In the genomic region with DNA sequence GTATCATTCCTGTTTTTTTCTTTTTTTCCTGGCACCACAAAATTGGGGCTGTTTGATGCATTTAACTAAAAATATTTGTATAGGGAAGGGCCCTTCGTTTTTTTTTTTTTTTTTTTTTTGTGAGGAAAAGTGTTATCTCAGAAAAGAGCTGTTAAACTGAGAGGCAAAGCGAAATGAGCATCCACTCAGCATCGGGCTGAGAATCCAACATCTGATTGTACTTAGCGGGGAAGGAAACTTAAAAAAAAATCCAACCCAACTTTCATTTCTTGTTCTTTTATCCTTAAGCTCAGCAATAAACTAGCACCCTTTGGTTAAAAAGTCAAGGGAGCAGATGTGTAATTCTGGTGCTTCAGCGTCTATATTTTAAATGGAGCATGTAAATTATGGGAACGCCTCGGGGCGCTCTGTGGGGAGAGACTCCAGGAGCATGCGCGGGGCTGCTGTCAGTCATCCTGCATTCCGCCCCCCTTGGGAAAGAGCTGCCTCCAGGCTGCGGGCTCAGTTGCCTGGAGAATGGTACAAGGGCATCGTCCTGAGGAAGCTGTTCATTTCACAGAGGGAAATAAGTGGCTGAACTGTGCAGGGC, we compare ENCODE assay signal across 10 cellular contexts. TPM values are rescaled to one million over a fixed set of nuclear protein-coding genes. Genes with fewer than 3 reads are reported as not detected.
DNase-seq lines count a peak whose midpoint lies in the region; ATAC-seq and TF ChIP-seq lines count a peak whose summit lies in the region.
"Had no signal": no experiment of that assay in that cellular context is flagged by ENCODE, and none has a peak within 500 bp of the region (broad histone marks: within the 10 kb centered on the region; RNA-seq: fewer than 3 reads in every experiment).

No MANE protein-coding gene starts in this region.

- POLR2A ChIA-PET in A673 (lab: Charles Lee; ENCODE audit: low non-redundant PET) = no interaction called here

- 21 to 22% methylated on average over 8 to 9 of the region's 13 CpGs for WGBS in mesodermal cell (ENCODE audit: insufficient coverage in 2 of 2), 2 experiments

- peaks cover 12% of the 10 kb centered on the region for H3K27me3 ChIP-seq in A673 (replicated peaks; ENCODE audit: insufficient read depth, low read depth, low read length, poor library complexity)
- peaks cover 5% of the 10 kb centered on the region; the same call in 1 of the 2 replicates for H3K27me3 ChIP-seq in MG63

- H3K36me3 ChIP-seq in A673 (ENCODE audit: insufficient read depth, low read length, poor library complexity, severe bottlenecking) (no peaks in the 10 kb centered on the region), MG63 (no peaks in the 10 kb centered on the region), mesodermal cell (ENCODE audit: control insufficient read depth, insufficient read depth, low read length) (no peaks in the 10 kb centered on the region)
- H3K36me3 ChIP-seq: neutrophil had no signal

- no peak for ATAC-seq in HG03108 (IDR thresholded peaks at IDR 0.05; ENCODE audit: unreplicated experiment)
- ATAC-seq in HG03025 (IDR thresholded peaks at IDR 0.05; ENCODE audit: low FRiP score, unreplicated experiment) = no peak
- no peak for ATAC-seq in HG03520 (IDR thresholded peaks at IDR 0.05; ENCODE audit: unreplicated experiment)
- ATAC-seq: CD8-positive, alpha-beta T cell had no signal

- H3K4me1 ChIP-seq in A673 (ENCODE audit: insufficient read depth, low read length, poor library complexity, severe bottlenecking) (no peaks in the 10 kb centered on the region), mesodermal cell (ENCODE audit: control insufficient read depth, insufficient read depth, low read length, poor library complexity, severe bottlenecking) (no peaks in the 10 kb centered on the region)

- DNase-seq in A673 (ENCODE audit: low spot score) = peak; percentile 57
- DNase-seq in MG63 = peak; percentile 61
- DNase-seq in cerebellar cortex (ENCODE audit: low spot score) = peak; percentile 1
- no peak for DNase-seq in SKM-1 treated with dmso at 0.1 percent for 144 hours (lab: John Stamatoyannopoulos, UW; ENCODE audit: unreplicated experiment)
- DNase-seq: CD8-positive, alpha-beta T cell had no signal

- H3K4me3 ChIP-seq in A673 (ENCODE audit: low read depth, low read length, poor library complexity, severe bottlenecking) (no peak overlapping the region), MG63 (peak overlapping the region; percentile 42), mesodermal cell (ENCODE audit: extremely low read depth, insufficient read depth, low read length, poor library complexity, severe bottlenecking) (peak overlapping the region; percentile 3)

- intact Hi-C loops in A673 (cut with micrococcal nuclease; ENCODE audit: unreplicated experiment) = no loop called here

- H3K27ac ChIP-seq in A673 (ENCODE audit: low read depth, low read length, poor library complexity, severe bottlenecking) (no peak overlapping the region), mesodermal cell (ENCODE audit: low read depth, low read length, severe bottlenecking) (no peak overlapping the region)
- H3K27ac ChIP-seq: neutrophil had no signal

- H3K9me3 ChIP-seq in A673 (ENCODE audit: low read depth, low read length, poor library complexity, severe bottlenecking) (no peaks in the 10 kb centered on the region), MG63 (no peaks in the 10 kb centered on the region), mesodermal cell (ENCODE audit: control insufficient read depth, low read length) (no peaks in the 10 kb centered on the region)
- H3K9me3 ChIP-seq: neutrophil had no signal

- no TSS peak for BruUV-seq in A673 (replicated peaks; lab: Mats Ljungman, UMichigan)

- TF ChIP-seq CTCF in A673 (conservative IDR thresholded peaks at IDR 0.05; ENCODE audit: low read depth, low read length) = no peak

- CTCF ChIA-PET in A673 (lab: Charles Lee) = no interaction called here

RNA-seq across cellular contexts. Expression of gene DMRT2, which starts 33.3 kb away (rescaled TPM):
- not detected in 2 replicates for total RNA-seq in A673 (2021)
- total RNA-seq in MG63 (2014; rRNA removed; shearing (Covaris generic); ENCODE audit: low replicate concordance) = 0.30 TPM in 1 of 2 replicates, not detected in the other
- polyA plus RNA-seq in mesodermal cell (2013, experiment 1 of 2) = not detected
- polyA plus RNA-seq in mesodermal cell (2013, experiment 2 of 2) = not detected
- total RNA-seq: CD8-positive, alpha-beta T cell had no signal
